11 cellular contexts compared by ENCODE assay signal in genomic region chr1:174966000-174966572, GRCh38. TPM values are rescaled to one million over a fixed set of nuclear protein-coding genes. Genes with fewer than 3 reads are reported as not detected.
DNase-seq lines count a peak whose midpoint lies in the region; ATAC-seq lines count a peak whose summit lies in the region.
"Had no signal": no experiment of that assay in that cellular context is flagged by ENCODE, and none has a peak within 500 bp of the region (broad histone marks: within the 10 kb centered on the region; RNA-seq: fewer than 3 reads in every experiment).

No MANE protein-coding gene starts in this region.

- H3K36me3 Mint-ChIP-seq in T-helper 1 cell treated with Interleukin-12 subunit alpha and Interleukin-12 subunit beta and Interleukin-4 antibody, amounts not matched to agents 30 μg/mL and 1 μg/mL, for 36 hours (ENCODE audit: low read depth) = peaks cover 7% of the 10 kb centered on the region
- peaks cover 9% of the 10 kb centered on the region for H3K36me3 Mint-ChIP-seq in activated CD8-positive, alpha-beta T cell treated with anti-CD3 and anti-CD28 coated beads, Interleukin-2, amount 10 ng/mL, durations not matched to agents 7 days and 5 days (ENCODE audit: low read depth)
- peaks cover 2 to 10% of the 10 kb centered on the region in 2 donors for H3K36me3 Mint-ChIP-seq in stimulated activated naive B cell treated with anti-CD40 and anti-IgM and Interleukin-4, amounts not matched to agents 10 μg/mL and 1 μg/mL and 100 μg/mL, for 72 hours

- peaks cover 9% of the 10 kb centered on the region for H3K36me3 ChIP-seq in iPS-15b (ENCODE audit: control insufficient read depth, insufficient read depth, low read length)

- H3K27ac Mint-ChIP-seq in T-helper 1 cell treated with Interleukin-12 subunit alpha and Interleukin-12 subunit beta and Interleukin-4 antibody, amounts not matched to agents 30 μg/mL and 1 μg/mL, for 36 hours = peak overlapping the region; percentile 99
- H3K27ac Mint-ChIP-seq in activated CD8-positive, alpha-beta T cell treated with anti-CD3 and anti-CD28 coated beads, Interleukin-2, amount 10 ng/mL, durations not matched to agents 7 days and 5 days = peak overlapping the region; percentile 93
- peak overlapping the region; percentile 1 for H3K27ac Mint-ChIP-seq in stimulated activated naive B cell treated with anti-CD40 and anti-IgM and Interleukin-4, amounts not matched to agents 10 μg/mL and 1 μg/mL and 100 μg/mL, for 72 hours

- POLR2A ChIA-PET in activated CD8-positive, alpha-beta T cell treated with anti-CD3 and anti-CD28 coated beads, Interleukin-2, amount 10 ng/mL, durations not matched to agents 7 days and 5 days (lab: Charles Lee) = interaction anchor here (0.8 to 7.5 kb wide), 6 partner anchors 12 to 167 kb away, joined by 3 to 69 read pairs (median 4); partner anchors contain the start of genes CACYBP and MRPS14

- no peak overlapping the region for H3K4me3 ChIP-seq in iPS-15b (ENCODE audit: low read depth, low read length)
- H3K4me3 ChIP-seq: smooth muscle cell had no signal

- peak overlapping the region; percentile 9 for H3K9ac ChIP-seq in iPS-15b (ENCODE audit: low read depth, low read length)

- CTCF ChIA-PET in activated CD8-positive, alpha-beta T cell treated with anti-CD3 and anti-CD28 coated beads, Interleukin-2, amount 10 ng/mL, durations not matched to agents 7 days and 5 days (lab: Charles Lee) = interaction anchor here (0.6 to 12.6 kb wide), 6 partner anchors 16 to 166 kb away, joined by 3 to 146 read pairs (median 5); partner anchors contain the start of gene CACYBP

- H3K9me3 ChIP-seq in iPS-15b (ENCODE audit: control insufficient read depth, insufficient read depth, low read length) = no peaks in the 10 kb centered on the region

- peak overlapping the region; percentile 92 for H3K4me3 Mint-ChIP-seq in T-helper 1 cell treated with Interleukin-12 subunit alpha and Interleukin-12 subunit beta and Interleukin-4 antibody, amounts not matched to agents 30 μg/mL and 1 μg/mL, for 36 hours
- peak overlapping the region; percentile 72 for H3K4me3 Mint-ChIP-seq in activated CD8-positive, alpha-beta T cell treated with anti-CD3 and anti-CD28 coated beads, Interleukin-2, amount 10 ng/mL, durations not matched to agents 7 days and 5 days
- peak overlapping the region; percentile 10 to 35 for H3K4me3 Mint-ChIP-seq in stimulated activated naive B cell treated with anti-CD40 and anti-IgM and Interleukin-4, amounts not matched to agents 10 μg/mL and 1 μg/mL and 100 μg/mL, for 72 hours

- H3K27me3 Mint-ChIP-seq in T-helper 1 cell treated with Interleukin-12 subunit alpha and Interleukin-12 subunit beta and Interleukin-4 antibody, amounts not matched to agents 30 μg/mL and 1 μg/mL, for 36 hours (ENCODE audit: low read depth) = no peaks in the 10 kb centered on the region
- no peaks in the 10 kb centered on the region for H3K27me3 Mint-ChIP-seq in activated CD8-positive, alpha-beta T cell treated with anti-CD3 and anti-CD28 coated beads, Interleukin-2, amount 10 ng/mL, durations not matched to agents 7 days and 5 days (ENCODE audit: low read depth)
- H3K27me3 Mint-ChIP-seq in stimulated activated naive B cell treated with anti-CD40 and anti-IgM and Interleukin-4, amounts not matched to agents 10 μg/mL and 1 μg/mL and 100 μg/mL, for 72 hours = no peaks in the 10 kb centered on the region

- H3K27me3 ChIP-seq in iPS-15b (ENCODE audit: control insufficient read depth, insufficient read depth, low read length) = no peaks in the 10 kb centered on the region

- no peak for DNase-seq in T-helper 1 cell
- no peak for DNase-seq in activated CD8-positive, alpha-beta T cell treated with anti-CD3 and anti-CD28 coated beads, Interleukin-2, amount 10 ng/mL, durations not matched to agents 7 days and 5 days
- no peak for DNase-seq in stimulated activated naive B cell treated with anti-CD40 and anti-IgM and Interleukin-4, amounts not matched to agents 10 μg/mL and 1 μg/mL and 100 μg/mL, for 72 hours
- DNase-seq in Kasumi-1 (lab: John Stamatoyannopoulos, UW) = no peak
- DNase-seq: foreskin fibroblast, NCI-H2081 treated with DMSO at 0.1 percent for 48 hours had no signal

- no peaks in the 10 kb centered on the region for H3K4me1 ChIP-seq in iPS-15b (ENCODE audit: control insufficient read depth, insufficient read depth, low read length)

- no peaks in the 10 kb centered on the region for H3K9me3 Mint-ChIP-seq in T-helper 1 cell treated with Interleukin-12 subunit alpha and Interleukin-12 subunit beta and Interleukin-4 antibody, amounts not matched to agents 30 μg/mL and 1 μg/mL, for 36 hours
- H3K9me3 Mint-ChIP-seq in activated CD8-positive, alpha-beta T cell treated with anti-CD3 and anti-CD28 coated beads, Interleukin-2, amount 10 ng/mL, durations not matched to agents 7 days and 5 days (ENCODE audit: insufficient read depth) = no peaks in the 10 kb centered on the region
- H3K9me3 Mint-ChIP-seq in stimulated activated naive B cell treated with anti-CD40 and anti-IgM and Interleukin-4, amounts not matched to agents 10 μg/mL and 1 μg/mL and 100 μg/mL, for 72 hours = no peaks in the 10 kb centered on the region

- H3K4me1 Mint-ChIP-seq in T-helper 1 cell treated with Interleukin-12 subunit alpha and Interleukin-12 subunit beta and Interleukin-4 antibody, amounts not matched to agents 30 μg/mL and 1 μg/mL, for 36 hours (ENCODE audit: low read depth) = peaks cover 59% of the 10 kb centered on the region
- H3K4me1 Mint-ChIP-seq in activated CD8-positive, alpha-beta T cell treated with anti-CD3 and anti-CD28 coated beads, Interleukin-2, amount 10 ng/mL, durations not matched to agents 7 days and 5 days (ENCODE audit: low read depth) = peaks cover 72% of the 10 kb centered on the region
- H3K4me1 Mint-ChIP-seq in stimulated activated naive B cell treated with anti-CD40 and anti-IgM and Interleukin-4, amounts not matched to agents 10 μg/mL and 1 μg/mL and 100 μg/mL, for 72 hours = peaks cover 34 to 52% of the 10 kb centered on the region in 2 donors

- ATAC-seq in activated CD8-positive, alpha-beta T cell treated with anti-CD3 and anti-CD28 coated beads, Interleukin-2, amount 10 ng/mL, durations not matched to agents 7 days and 5 days = no peak
- no peak for ATAC-seq in stimulated activated naive B cell treated with anti-CD40 and anti-IgM and Interleukin-4, amounts not matched to agents 10 μg/mL and 1 μg/mL and 100 μg/mL, for 72 hours (replicated peaks)
- ATAC-seq in HG02981 (IDR thresholded peaks at IDR 0.05; ENCODE audit: unreplicated experiment) = no peak
- no peak for ATAC-seq in GM19324 (IDR thresholded peaks at IDR 0.05; ENCODE audit: low FRiP score, unreplicated experiment)

RNA-seq across cellular contexts. Expression of gene CACYBP, which starts 33.7 kb away (rescaled TPM):
- total RNA-seq in activated CD8-positive, alpha-beta T cell treated with anti-CD3 and anti-CD28 coated beads, Interleukin-2, amount 10 ng/mL, durations not matched to agents 7 days and 5 days = 100 to 1,000 TPM; 209 to 215 TPM

RNA-seq across cellular contexts. Expression of gene MRPS14, which starts 57.1 kb away (rescaled TPM):
- 10 to 100 TPM; 30.2 to 33.7 TPM for total RNA-seq in activated CD8-positive, alpha-beta T cell treated with anti-CD3 and anti-CD28 coated beads, Interleukin-2, amount 10 ng/mL, durations not matched to agents 7 days and 5 days

Comparison
In these comparisons a context has a peak if more than half of its experiments do, and no peak if none do; other contexts are left out.
1. H3K27ac Mint-ChIP-seq: peak in every context shown above with its lines; median percentile 99 in T-helper 1 cell treated with Interleukin-12 subunit alpha and Interleukin-12 subunit beta and Interleukin-4 antibody, amounts not matched to agents 30 μg/mL and 1 μg/mL, for 36 hours; 93 in activated CD8-positive, alpha-beta T cell treated with anti-CD3 and anti-CD28 coated beads, Interleukin-2, amount 10 ng/mL, durations not matched to agents 7 days and 5 days; 1 in stimulated activated naive B cell treated with anti-CD40 and anti-IgM and Interleukin-4, amounts not matched to agents 10 μg/mL and 1 μg/mL and 100 μg/mL, for 72 hours.
2. H3K4me3 Mint-ChIP-seq: peak in every context shown above with its lines; median percentile 92 in T-helper 1 cell treated with Interleukin-12 subunit alpha and Interleukin-12 subunit beta and Interleukin-4 antibody, amounts not matched to agents 30 μg/mL and 1 μg/mL, for 36 hours; 72 in activated CD8-positive, alpha-beta T cell treated with anti-CD3 and anti-CD28 coated beads, Interleukin-2, amount 10 ng/mL, durations not matched to agents 7 days and 5 days; 22 in stimulated activated naive B cell treated with anti-CD40 and anti-IgM and Interleukin-4, amounts not matched to agents 10 μg/mL and 1 μg/mL and 100 μg/mL, for 72 hours.